Comparison of ENCODE assay signal across 8 cellular contexts in the genomic region with DNA sequence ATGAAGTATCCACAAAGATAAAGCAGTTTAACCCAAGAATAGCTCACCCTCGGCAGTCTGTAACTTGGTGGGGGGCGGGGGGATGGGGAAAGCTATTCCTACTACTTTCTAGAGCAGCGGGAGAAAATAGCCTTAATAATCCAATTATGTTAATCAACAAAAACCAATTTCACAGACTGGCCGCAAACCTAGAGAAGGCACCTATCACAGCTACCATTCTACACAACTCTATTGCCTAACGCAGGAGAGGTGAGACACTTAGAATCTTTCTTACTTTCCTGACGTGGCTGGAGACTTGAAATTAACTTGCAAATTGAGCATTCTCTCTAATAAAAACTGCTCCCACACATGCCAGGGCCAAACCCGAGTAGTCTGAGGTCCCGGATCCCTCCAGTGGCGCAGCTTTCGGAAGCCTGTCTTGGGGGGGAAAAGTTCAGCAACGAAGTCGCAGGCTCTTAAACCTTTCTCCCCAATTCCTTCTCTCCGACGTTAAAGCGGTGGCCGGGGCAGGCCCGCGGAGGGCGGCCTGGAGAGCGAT. TPM values are rescaled to one million over a fixed set of nuclear protein-coding genes. Genes with fewer than 3 reads are reported as not detected.
DNase-seq lines count a peak whose midpoint lies in the region; ATAC-seq and TF ChIP-seq lines count a peak whose summit lies in the region.

No MANE protein-coding gene starts in this region.

- peaks cover 35% of the 10 kb centered on the region for H3K4me1 Mint-ChIP-seq in activated CD4-positive, alpha-beta T cell treated with anti-CD3 and anti-CD28 coated beads, Interleukin-2, amount 10 ng/mL, durations not matched to agents 24 days and 14 days
- H3K4me1 Mint-ChIP-seq in IgD-negative memory B cell: peaks cover 3 to 19% (median 13%) of the 10 kb centered on the region in 3 donors

- no peak for ATAC-seq in HG02938 (IDR thresholded peaks at IDR 0.05; ENCODE audit: unreplicated experiment)

- peak overlapping the region; percentile 91 for H3K4me3 Mint-ChIP-seq in activated CD4-positive, alpha-beta T cell treated with anti-CD3 and anti-CD28 coated beads, Interleukin-2, amount 10 ng/mL, durations not matched to agents 24 days and 14 days
- H3K4me3 Mint-ChIP-seq in IgD-negative memory B cell: peak overlapping the region; percentile 89 to 94 (median 91)

- TF ChIP-seq CTCF in breast epithelium (IDR thresholded peaks at IDR 0.05): no peak

- no peaks in the 10 kb centered on the region for H3K4me1 ChIP-seq in breast epithelium
- H3K4me1 ChIP-seq in mononuclear cell (ENCODE audit: insufficient read depth, low read length): peaks cover 21% of the 10 kb centered on the region

- no peaks in the 10 kb centered on the region for H3K27me3 ChIP-seq in breast epithelium
- H3K27me3 ChIP-seq in mononuclear cell (ENCODE audit: insufficient read depth, low read length): no peaks in the 10 kb centered on the region

- DNase-seq in activated CD4-positive, alpha-beta T cell treated with anti-CD3 and anti-CD28 coated beads, Interleukin-2, amount 10 ng/mL, durations not matched to agents 24 days and 14 days: no peak
- no peak for DNase-seq in activated CD4-positive, alpha-beta T cell treated with anti-CD3 and anti-CD28 coated beads, Interleukin-2, amount 50 U/mL, for 1 hour
- DNase-seq in breast epithelium (ENCODE audit: low spot score in 2 of 2) (no peak), NCI-H2081 (lab: John Stamatoyannopoulos, UW) (no peak), iPS-NIHi11 (ENCODE audit: low spot score) (no peak)

- H3K9me3 ChIP-seq in breast epithelium (no peaks in the 10 kb centered on the region), mononuclear cell (ENCODE audit: low read depth, low read length) (no peaks in the 10 kb centered on the region)

- no peaks in the 10 kb centered on the region for H3K27me3 Mint-ChIP-seq in activated CD4-positive, alpha-beta T cell treated with anti-CD3 and anti-CD28 coated beads, Interleukin-2, amount 10 ng/mL, durations not matched to agents 24 days and 14 days
- no peaks in the 10 kb centered on the region for H3K27me3 Mint-ChIP-seq in IgD-negative memory B cell

- no peaks in the 10 kb centered on the region for H3K36me3 ChIP-seq in breast epithelium

- peaks cover 30% of the 10 kb centered on the region for H3K36me3 Mint-ChIP-seq in activated CD4-positive, alpha-beta T cell treated with anti-CD3 and anti-CD28 coated beads, Interleukin-2, amount 10 ng/mL, durations not matched to agents 24 days and 14 days (ENCODE audit: low read depth)
- peaks cover 3% of the 10 kb centered on the region for H3K36me3 Mint-ChIP-seq in IgD-negative memory B cell

- H3K27ac Mint-ChIP-seq in activated CD4-positive, alpha-beta T cell treated with anti-CD3 and anti-CD28 coated beads, Interleukin-2, amount 10 ng/mL, durations not matched to agents 24 days and 14 days: peak overlapping the region; percentile 84
- peak overlapping the region; percentile 82 to 98 (median 93) for H3K27ac Mint-ChIP-seq in IgD-negative memory B cell

- H3K27ac ChIP-seq in breast epithelium: peak overlapping the region; percentile 87 to 96

- no peak for TF ChIP-seq POLR2A in breast epithelium (IDR thresholded peaks at IDR 0.05)

- no peaks in the 10 kb centered on the region for H3K9me3 Mint-ChIP-seq in activated CD4-positive, alpha-beta T cell treated with anti-CD3 and anti-CD28 coated beads, Interleukin-2, amount 10 ng/mL, durations not matched to agents 24 days and 14 days
- H3K9me3 Mint-ChIP-seq in IgD-negative memory B cell: no peaks in the 10 kb centered on the region

- H3K4me3 ChIP-seq in breast epithelium: peak overlapping the region; percentile 76 to 91 (median 90)
- H3K4me3 ChIP-seq in mononuclear cell (ENCODE audit: low read length): peak overlapping the region; percentile 89

- intact Hi-C loops in activated CD4-positive, alpha-beta T cell treated with anti-CD3 and anti-CD28 coated beads, Interleukin-2, amount 10 ng/mL, durations not matched to agents 24 days and 14 days (cut with micrococcal nuclease): loop anchor here (1.0 to 2.0 kb wide), 3 partner anchors 50 to 248 kb away; a partner anchor contains a TSS
- intact Hi-C loops in breast epithelium (cut with DNase I; ENCODE audit: low total_unique reads): no loop called here

RNA-seq across cellular contexts. Expression of a gene that starts 0.8 kb away (rescaled TPM):
- 31.6 and 36.2 TPM in 2 replicates for total RNA-seq in activated CD4-positive, alpha-beta T cell treated with anti-CD3 and anti-CD28 coated beads, Interleukin-2, amount 10 ng/mL, durations not matched to agents 24 days and 14 days
- 5.9 TPM for polyA plus RNA-seq in IgD-negative memory B cell
- total RNA-seq in breast epithelium (10 to 100 TPM; 24.9 to 29.3 (median 29.0) TPM), mononuclear cell (21.8 TPM)

RNA-seq across cellular contexts. Expression of a gene that starts 0.9 kb away (rescaled TPM):
- total RNA-seq in activated CD4-positive, alpha-beta T cell treated with anti-CD3 and anti-CD28 coated beads, Interleukin-2, amount 10 ng/mL, durations not matched to agents 24 days and 14 days: 13.8 and 15.6 TPM in 2 replicates
- polyA plus RNA-seq in IgD-negative memory B cell: 3.4 TPM
- total RNA-seq in breast epithelium: 10 to 100 TPM in 2 of 3 donors, 1 to 10 TPM in 1; 9.7 to 13.3 (median 10.2) TPM
- total RNA-seq in mononuclear cell: 2.1 TPM

RNA-seq across cellular contexts. Expression of a gene that starts 33.4 kb away (rescaled TPM):
- 97.9 and 99.3 TPM in 2 replicates for total RNA-seq in activated CD4-positive, alpha-beta T cell treated with anti-CD3 and anti-CD28 coated beads, Interleukin-2, amount 10 ng/mL, durations not matched to agents 24 days and 14 days
- polyA plus RNA-seq in IgD-negative memory B cell: 19.9 TPM
- total RNA-seq in breast epithelium: 10 to 100 TPM; 28.8 to 43.6 (median 43.0) TPM
- 33.5 TPM for total RNA-seq in mononuclear cell

RNA-seq across cellular contexts. Expression of a gene that starts 34.5 kb away (rescaled TPM):
- 44.4 and 49.7 TPM in 2 replicates for total RNA-seq in activated CD4-positive, alpha-beta T cell treated with anti-CD3 and anti-CD28 coated beads, Interleukin-2, amount 10 ng/mL, durations not matched to agents 24 days and 14 days
- 8.0 TPM for polyA plus RNA-seq in IgD-negative memory B cell
- 100 to 1,000 TPM in 1 of 3 donors, 10 to 100 TPM in 2; 27.8 to 125 (median 85.5) TPM for total RNA-seq in breast epithelium
- total RNA-seq in mononuclear cell: 52.9 TPM
